1 cellular context compared by ENCODE assay signal in genomic region chr7:155410436-155410835, GRCh38.
TF ChIP-seq lines count a peak whose summit lies in the region.

No MANE protein-coding gene starts in this region.

TF ChIP-seq in GM23338, 12 proteins besides CTCF, POLR2A, EP300 and RAD21 (continued from another document):
- TF ChIP-seq, protein P1, sequence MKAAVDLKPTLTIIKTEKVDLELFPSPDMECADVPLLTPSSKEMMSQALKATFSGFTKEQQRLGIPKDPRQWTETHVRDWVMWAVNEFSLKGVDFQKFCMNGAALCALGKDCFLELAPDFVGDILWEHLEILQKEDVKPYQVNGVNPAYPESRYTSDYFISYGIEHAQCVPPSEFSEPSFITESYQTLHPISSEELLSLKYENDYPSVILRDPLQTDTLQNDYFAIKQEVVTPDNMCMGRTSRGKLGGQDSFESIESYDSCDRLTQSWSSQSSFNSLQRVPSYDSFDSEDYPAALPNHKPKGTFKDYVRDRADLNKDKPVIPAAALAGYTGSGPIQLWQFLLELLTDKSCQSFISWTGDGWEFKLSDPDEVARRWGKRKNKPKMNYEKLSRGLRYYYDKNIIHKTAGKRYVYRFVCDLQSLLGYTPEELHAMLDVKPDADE (IDR thresholded peaks at IDR 0.05) = no peak
- TF ChIP-seq ZNF114 (CRISPR knock-in tag; IDR thresholded peaks at IDR 0.05) (no peak), NANOG (IDR thresholded peaks at IDR 0.05; ENCODE audit: borderline replicate concordance) (no peak)
- TF ChIP-seq, protein P2, sequence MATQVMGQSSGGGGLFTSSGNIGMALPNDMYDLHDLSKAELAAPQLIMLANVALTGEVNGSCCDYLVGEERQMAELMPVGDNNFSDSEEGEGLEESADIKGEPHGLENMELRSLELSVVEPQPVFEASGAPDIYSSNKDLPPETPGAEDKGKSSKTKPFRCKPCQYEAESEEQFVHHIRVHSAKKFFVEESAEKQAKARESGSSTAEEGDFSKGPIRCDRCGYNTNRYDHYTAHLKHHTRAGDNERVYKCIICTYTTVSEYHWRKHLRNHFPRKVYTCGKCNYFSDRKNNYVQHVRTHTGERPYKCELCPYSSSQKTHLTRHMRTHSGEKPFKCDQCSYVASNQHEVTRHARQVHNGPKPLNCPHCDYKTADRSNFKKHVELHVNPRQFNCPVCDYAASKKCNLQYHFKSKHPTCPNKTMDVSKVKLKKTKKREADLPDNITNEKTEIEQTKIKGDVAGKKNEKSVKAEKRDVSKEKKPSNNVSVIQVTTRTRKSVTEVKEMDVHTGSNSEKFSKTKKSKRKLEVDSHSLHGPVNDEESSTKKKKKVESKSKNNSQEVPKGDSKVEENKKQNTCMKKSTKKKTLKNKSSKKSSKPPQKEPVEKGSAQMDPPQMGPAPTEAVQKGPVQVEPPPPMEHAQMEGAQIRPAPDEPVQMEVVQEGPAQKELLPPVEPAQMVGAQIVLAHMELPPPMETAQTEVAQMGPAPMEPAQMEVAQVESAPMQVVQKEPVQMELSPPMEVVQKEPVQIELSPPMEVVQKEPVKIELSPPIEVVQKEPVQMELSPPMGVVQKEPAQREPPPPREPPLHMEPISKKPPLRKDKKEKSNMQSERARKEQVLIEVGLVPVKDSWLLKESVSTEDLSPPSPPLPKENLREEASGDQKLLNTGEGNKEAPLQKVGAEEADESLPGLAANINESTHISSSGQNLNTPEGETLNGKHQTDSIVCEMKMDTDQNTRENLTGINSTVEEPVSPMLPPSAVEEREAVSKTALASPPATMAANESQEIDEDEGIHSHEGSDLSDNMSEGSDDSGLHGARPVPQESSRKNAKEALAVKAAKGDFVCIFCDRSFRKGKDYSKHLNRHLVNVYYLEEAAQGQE (IDR thresholded peaks at IDR 0.05; ENCODE audit: unreplicated experiment) = no peak
